18 cellular contexts compared by ENCODE assay signal in genomic region chr1:9731561-9731960, GRCh38.
A peak's percentile ranks its signal among the peaks of the same experiment; 100 is the strongest.
DNase-seq lines count a peak whose midpoint lies in the region; ATAC-seq and TF ChIP-seq lines count a peak whose summit lies in the region.
"Had no signal": no experiment of that assay in that cellular context is flagged by ENCODE, and none has a peak within 500 bp of the region (broad histone marks: within the 10 kb centered on the region; RNA-seq: fewer than 3 reads in every experiment).

No MANE protein-coding gene starts in this region.

- peaks cover 36% of the 10 kb centered on the region for H3K4me1 Mint-ChIP-seq in activated CD4-positive, alpha-beta T cell treated with anti-CD3 and anti-CD28 coated beads, Interleukin-2, amount 10 ng/mL, durations not matched to agents 24 days and 14 days
- H3K4me1 Mint-ChIP-seq in neural progenitor cell = no peaks in the 10 kb centered on the region

- no peaks in the 10 kb centered on the region for H3K36me3 ChIP-seq in neural progenitor cell

- H3K9ac ChIP-seq in neural progenitor cell = no peak overlapping the region

- peak overlapping the region; percentile 7 for H3K27ac ChIP-seq in angular gyrus (ENCODE audit: low read depth, low read length)
- H3K27ac ChIP-seq in neural progenitor cell = no peak overlapping the region

- H3K27me3 ChIP-seq in neural progenitor cell = no peaks in the 10 kb centered on the region
- H3K27me3 ChIP-seq: left lung had no signal

- H3K4me1 ChIP-seq in neural progenitor cell = no peaks in the 10 kb centered on the region

- peaks cover 7% of the 10 kb centered on the region for H4K20me1 ChIP-seq in neural progenitor cell (ENCODE audit: low read depth)

- H3K4me3 ChIP-seq in neural progenitor cell = no peak overlapping the region
- H3K4me3 ChIP-seq: left lung, skin epidermis had no signal

- no peaks in the 10 kb centered on the region for H3K79me2 ChIP-seq in neural progenitor cell (ENCODE audit: low read depth)

- in situ Hi-C loops in GM13976 (cut with MboI; ENCODE audit: low sequenced_read_pairs, unreplicated experiment) = no loop called here

- intact Hi-C loops in activated CD4-positive, alpha-beta T cell treated with anti-CD3 and anti-CD28 coated beads, Interleukin-2, amount 10 ng/mL, durations not matched to agents 24 days and 14 days (cut with micrococcal nuclease) = no loop called here

- no peak overlapping the region for H3K4me3 Mint-ChIP-seq in activated CD4-positive, alpha-beta T cell treated with anti-CD3 and anti-CD28 coated beads, Interleukin-2, amount 10 ng/mL, durations not matched to agents 24 days and 14 days
- no peak overlapping the region for H3K4me3 Mint-ChIP-seq in neural progenitor cell
- H3K4me3 Mint-ChIP-seq: type B pancreatic cell had no signal

- H3K9me3 ChIP-seq in neural progenitor cell (ENCODE audit: low read depth) = no peaks in the 10 kb centered on the region
- H3K9me3 ChIP-seq: left lung had no signal

- H3F3A ChIP-seq in neural progenitor cell (ENCODE audit: low read depth) = no peaks in the 10 kb centered on the region

- peaks cover 76% of the 10 kb centered on the region for H3K36me3 Mint-ChIP-seq in activated CD4-positive, alpha-beta T cell treated with anti-CD3 and anti-CD28 coated beads, Interleukin-2, amount 10 ng/mL, durations not matched to agents 24 days and 14 days (ENCODE audit: low read depth)
- peaks cover 55% of the 10 kb centered on the region for H3K36me3 Mint-ChIP-seq in neural progenitor cell

- no peak overlapping the region for H2AFZ ChIP-seq in neural progenitor cell (replicated peaks)

- DNase-seq in activated CD4-positive, alpha-beta T cell treated with anti-CD3 and anti-CD28 coated beads, Interleukin-2, amount 10 ng/mL, durations not matched to agents 24 days and 14 days = peak; percentile 62
- no peak for DNase-seq in activated CD4-positive, alpha-beta T cell treated with anti-CD3 and anti-CD28 coated beads, Interleukin-2, amount 50 U/mL, for 4 hours
- DNase-seq in GM13976 (ENCODE audit: low spot score) = peak; percentile 30
- no peak for DNase-seq in neural progenitor cell (ENCODE audit: low spot score)
- DNase-seq in AML-193 (lab: John Stamatoyannopoulos, UW) = no peak
- DNase-seq: activated T-cell treated with anti-CD3 and anti-CD28 coated beads, Interleukin-2, amount 50 U/mL, for 1 hour; cerebellar nuclear complex; Kasumi-1; NCI-H1436 treated with DMSO at 0.1 percent for 48 hours; NCI-H510A treated with DMSO at 0.1 percent for 48 hours; Right ventricle myocardium superior had no signal

- H3K27ac Mint-ChIP-seq in activated CD4-positive, alpha-beta T cell treated with anti-CD3 and anti-CD28 coated beads, Interleukin-2, amount 10 ng/mL, durations not matched to agents 24 days and 14 days = peak overlapping the region; percentile 63
- H3K27ac Mint-ChIP-seq in neural progenitor cell = peak overlapping the region; percentile 78
- H3K27ac Mint-ChIP-seq: type B pancreatic cell had no signal

- no peaks in the 10 kb centered on the region for H3K9me3 Mint-ChIP-seq in activated CD4-positive, alpha-beta T cell treated with anti-CD3 and anti-CD28 coated beads, Interleukin-2, amount 10 ng/mL, durations not matched to agents 24 days and 14 days
- peaks cover 5% of the 10 kb centered on the region for H3K9me3 Mint-ChIP-seq in neural progenitor cell
- H3K9me3 Mint-ChIP-seq: type B pancreatic cell had no signal

- H3K27me3 Mint-ChIP-seq in activated CD4-positive, alpha-beta T cell treated with anti-CD3 and anti-CD28 coated beads, Interleukin-2, amount 10 ng/mL, durations not matched to agents 24 days and 14 days = no peaks in the 10 kb centered on the region
- H3K27me3 Mint-ChIP-seq in neural progenitor cell (ENCODE audit: insufficient read depth, low read depth) = peaks cover 8% of the 10 kb centered on the region
- H3K27me3 Mint-ChIP-seq: type B pancreatic cell had no signal

- TF ChIP-seq CTCF in GM13976 (IDR thresholded peaks at IDR 0.05; ENCODE audit: borderline replicate concordance, control extremely low read depth, extremely low read depth, insufficient read depth, missing control alignments) (no peak), neural progenitor cell (IDR thresholded peaks at IDR 0.05) (no peak)

- no peak for ATAC-seq in HG02885 (IDR thresholded peaks at IDR 0.05; ENCODE audit: poor library complexity, unreplicated experiment)
- ATAC-seq in HG02840 (IDR thresholded peaks at IDR 0.05; ENCODE audit: low FRiP score, unreplicated experiment) = no peak
- ATAC-seq: activated CD4-positive, CD25-positive, alpha-beta regulatory T cell treated with anti-CD3 and anti-CD28 coated beads, Interleukin-2, amount 50 U/mL, for 24 hours had no signal

- H3K4me2 ChIP-seq in neural progenitor cell = no peak overlapping the region

Comparison
In these comparisons a context has a peak if more than half of its experiments do, and no peak if none do; other contexts are left out.
1. DNase-seq: peak in activated CD4-positive, alpha-beta T cell treated with anti-CD3 and anti-CD28 coated beads, Interleukin-2, amount 10 ng/mL, durations not matched to agents 24 days and 14 days (single experiment) and GM13976 (single experiment); none in activated CD4-positive, alpha-beta T cell treated with anti-CD3 and anti-CD28 coated beads, Interleukin-2, amount 50 U/mL, for 4 hours (0 of 2), neural progenitor cell (single experiment) and AML-193 (0 of 2).